In genomic region chr6:144093236-144093635, GRCh38 we compare ENCODE assay signal across 15 cellular contexts. TPM values are rescaled to one million over a fixed set of nuclear protein-coding genes. Genes with fewer than 3 reads are reported as not detected.
DNase-seq lines count a peak whose midpoint lies in the region; ATAC-seq and TF ChIP-seq lines count a peak whose summit lies in the region.
"Had no signal": no experiment of that assay in that cellular context is flagged by ENCODE, and none has a peak within 500 bp of the region (broad histone marks: within the 10 kb centered on the region; RNA-seq: fewer than 3 reads in every experiment).

No MANE protein-coding gene starts in this region.

- H3K27me3 Mint-ChIP-seq in CD8-positive, alpha-beta memory T cell: no peaks in the 10 kb centered on the region
- H3K27me3 Mint-ChIP-seq in HFFc6 (ENCODE audit: insufficient read depth) (peaks cover 3% of the 10 kb centered on the region; the same call in 1 of the 2 replicates), nephron progenitor cell (ENCODE audit: low read depth, poor library complexity) (peaks cover 14% of the 10 kb centered on the region)
- H3K27me3 Mint-ChIP-seq in activated naive CD8-positive, alpha-beta T cell treated with anti-CD3 and anti-CD28 coated beads for 36 hours: no peaks in the 10 kb centered on the region

- H3K4me3 Mint-ChIP-seq in CD8-positive, alpha-beta memory T cell: peak overlapping the region; percentile 15 to 99 (median 57)
- H3K4me3 Mint-ChIP-seq in HFFc6: peak overlapping the region; percentile 99
- peak overlapping the region; percentile 96 for H3K4me3 Mint-ChIP-seq in activated naive CD8-positive, alpha-beta T cell treated with anti-CD3 and anti-CD28 coated beads for 36 hours
- H3K4me3 Mint-ChIP-seq in nephron progenitor cell: peak overlapping the region; percentile 99

- no peak for DNase-seq in CD8-positive, alpha-beta memory T cell
- DNase-seq in HFFc6 (no peak), nephron progenitor cell (no peak), NCI-H187 treated with DMSO at 0.1 percent for 48 hours (lab: John Stamatoyannopoulos, UW) (no peak), NCI-H187 (lab: John Stamatoyannopoulos, UW) (no peak)
- DNase-seq in activated naive CD8-positive, alpha-beta T cell treated with anti-CD3 and anti-CD28 coated beads for 36 hours: no peak
- DNase-seq: activated naive CD4-positive, alpha-beta T cell; central memory CD4-positive, alpha-beta T cell; GF-D8; HCEC 1CT; heart left ventricle; OCI-M1; SW 1271 had no signal

- peaks cover 22 to 33% (median 27%) of the 10 kb centered on the region in 3 donors for H3K4me1 Mint-ChIP-seq in CD8-positive, alpha-beta memory T cell
- H3K4me1 Mint-ChIP-seq in HFFc6 (ENCODE audit: low read depth) (peaks cover 30% of the 10 kb centered on the region), nephron progenitor cell (peaks cover 19% of the 10 kb centered on the region)
- peaks cover 17% of the 10 kb centered on the region for H3K4me1 Mint-ChIP-seq in activated naive CD8-positive, alpha-beta T cell treated with anti-CD3 and anti-CD28 coated beads for 36 hours

- ATAC-seq in GM19455 (IDR thresholded peaks at IDR 0.05; ENCODE audit: unreplicated experiment): no peak
- ATAC-seq: heart left ventricle, sciatic nerve had no signal

- peaks cover 0 to 21% (median 3%) of the 10 kb centered on the region in 3 donors for H3K36me3 Mint-ChIP-seq in CD8-positive, alpha-beta memory T cell
- H3K36me3 Mint-ChIP-seq in HFFc6 (ENCODE audit: low read depth) (peaks cover 11% of the 10 kb centered on the region), nephron progenitor cell (ENCODE audit: low read depth) (peaks cover 11% of the 10 kb centered on the region)
- H3K36me3 Mint-ChIP-seq in activated naive CD8-positive, alpha-beta T cell treated with anti-CD3 and anti-CD28 coated beads for 36 hours: peaks cover 18% of the 10 kb centered on the region

- no peak overlapping the region for H3K27ac ChIP-seq in CD8-positive, alpha-beta memory T cell (ENCODE audit: low read depth, low read length)
- H3K27ac ChIP-seq: heart left ventricle had no signal

- H3K4me1 ChIP-seq in CD8-positive, alpha-beta memory T cell (ENCODE audit: insufficient read depth, low read length): peaks cover 23% of the 10 kb centered on the region

- TF ChIP-seq CTCF in HFFc6 (IDR thresholded peaks at IDR 0.05) (no peak), nephron progenitor cell (IDR thresholded peaks at IDR 0.05) (no peak)

- POLR2A ChIA-PET in CD8-positive, alpha-beta memory T cell (lab: Charles Lee): interaction anchor here (0.7 to 1.5 kb wide), 2 partner anchors 29 to 125 kb away, joined by 3 to 8 read pairs; no protein-coding TSS in a partner anchor

- CTCF ChIA-PET in CD8-positive, alpha-beta memory T cell (lab: Charles Lee): interaction anchor here (1.0 kb wide), 1 partner anchor 9 kb away, joined by 3 read pairs; no protein-coding TSS in a partner anchor

- H3K4me3 ChIP-seq in CD8-positive, alpha-beta memory T cell (ENCODE audit: low read length): no peak overlapping the region

- no peaks in the 10 kb centered on the region for H3K36me3 ChIP-seq in CD8-positive, alpha-beta memory T cell (ENCODE audit: insufficient read depth, low read length)

- H3K27me3 ChIP-seq in CD8-positive, alpha-beta memory T cell (ENCODE audit: insufficient read depth, low read length, poor library complexity, severe bottlenecking): no peaks in the 10 kb centered on the region
- H3K27me3 ChIP-seq: heart left ventricle had no signal

- H3K9me3 Mint-ChIP-seq in CD8-positive, alpha-beta memory T cell: no peaks in the 10 kb centered on the region
- H3K9me3 Mint-ChIP-seq in HFFc6 (no peaks in the 10 kb centered on the region), nephron progenitor cell (no peaks in the 10 kb centered on the region)
- no peaks in the 10 kb centered on the region for H3K9me3 Mint-ChIP-seq in activated naive CD8-positive, alpha-beta T cell treated with anti-CD3 and anti-CD28 coated beads for 36 hours

- H3K9me3 ChIP-seq in CD8-positive, alpha-beta memory T cell (ENCODE audit: low read length): no peaks in the 10 kb centered on the region
- H3K9me3 ChIP-seq: heart left ventricle had no signal

- peak overlapping the region in 4 of 8 donors; percentile 63 to 75 (median 71) for H3K27ac Mint-ChIP-seq in CD8-positive, alpha-beta memory T cell
- H3K27ac Mint-ChIP-seq in HFFc6: no peak overlapping the region; the same call in 1 of the 2 replicates
- no peak overlapping the region for H3K27ac Mint-ChIP-seq in activated naive CD8-positive, alpha-beta T cell treated with anti-CD3 and anti-CD28 coated beads for 36 hours
- no peak overlapping the region for H3K27ac Mint-ChIP-seq in nephron progenitor cell

RNA-seq across cellular contexts. Expression of gene SF3B5, which starts 2.1 kb away (rescaled TPM):
- total RNA-seq in CD8-positive, alpha-beta memory T cell: 100 to 1,000 TPM; 265 TPM
- 390 TPM for polyA plus RNA-seq in CD8-positive, alpha-beta memory T cell
- total RNA-seq in HFFc6 (2021; fragmentation: NEBNext Ultra II Directional; extraction: Animal tissue kit (Norgen Biotek cat#: 25700)): 100 to 1,000 TPM; 172 to 189 (median 177) TPM
- total RNA-seq in activated naive CD8-positive, alpha-beta T cell treated with anti-CD3 and anti-CD28 coated beads for 36 hours: 100 to 1,000 TPM; 258 to 260 TPM

RNA-seq across cellular contexts. Expression of gene STX11, which starts 57.1 kb away (rescaled TPM):
- 10 to 100 TPM; 29.2 to 30.0 TPM for total RNA-seq in CD8-positive, alpha-beta memory T cell
- 16.7 TPM for polyA plus RNA-seq in CD8-positive, alpha-beta memory T cell
- under 1 TPM; 0.30 to 0.53 (median 0.37) TPM for total RNA-seq in HFFc6 (2021; fragmentation: NEBNext Ultra II Directional; extraction: Animal tissue kit (Norgen Biotek cat#: 25700))
- 10 to 100 TPM; 38.5 to 39.0 TPM for total RNA-seq in activated naive CD8-positive, alpha-beta T cell treated with anti-CD3 and anti-CD28 coated beads for 36 hours

Comparison
In these comparisons a context has a peak if more than half of its experiments do, and no peak if none do; other contexts are left out.
1. RNA of gene STX11, which starts 57.1 kb away (total RNA-seq): 38.5 to 39.0 TPM in activated naive CD8-positive, alpha-beta T cell treated with anti-CD3 and anti-CD28 coated beads for 36 hours and 29.2 to 30.0 TPM in CD8-positive, alpha-beta memory T cell; 0.30 to 0.53 TPM in HFFc6; every median in the first group is over 10 times any median in the second.
2. Peak in every context shown above with its lines, with median percentiles within 50 percentile points of each other: H3K4me3 Mint-ChIP-seq.